In genomic region chr7:47901542-47901941, GRCh38 we compare ENCODE assay signal across 15 cellular contexts. TPM values are rescaled to one million over a fixed set of nuclear protein-coding genes. Genes with fewer than 3 reads are reported as not detected.
DNase-seq lines count a peak whose midpoint lies in the region; ATAC-seq lines count a peak whose summit lies in the region.
"Had no signal": no experiment of that assay in that cellular context is flagged by ENCODE, and none has a peak within 500 bp of the region (broad histone marks: within the 10 kb centered on the region; RNA-seq: fewer than 3 reads in every experiment).

No MANE protein-coding gene starts in this region.

- H3K27ac Mint-ChIP-seq in activated T-helper 17 cell treated with anti-CD3 and anti-CD28 coated beads, Interleukin-2, amount 50 U/mL, for 72 hours: no peak overlapping the region
- H3K27ac Mint-ChIP-seq: activated naive CD8-positive, alpha-beta T cell treated with anti-CD3 and anti-CD28 coated beads, Interleukin-2, amount 50 U/mL, for 24 hours had no signal

- no peaks in the 10 kb centered on the region for H3K36me3 Mint-ChIP-seq in activated T-helper 17 cell treated with anti-CD3 and anti-CD28 coated beads, Interleukin-2, amount 50 U/mL, for 72 hours (ENCODE audit: low read depth)

- peaks cover 6% of the 10 kb centered on the region for H3K27me3 Mint-ChIP-seq in activated T-helper 17 cell treated with anti-CD3 and anti-CD28 coated beads, Interleukin-2, amount 50 U/mL, for 72 hours
- H3K27me3 Mint-ChIP-seq: activated naive CD8-positive, alpha-beta T cell treated with anti-CD3 and anti-CD28 coated beads, Interleukin-2, amount 50 U/mL, for 24 hours had no signal

- no peaks in the 10 kb centered on the region for H3K9me3 Mint-ChIP-seq in activated T-helper 17 cell treated with anti-CD3 and anti-CD28 coated beads, Interleukin-2, amount 50 U/mL, for 72 hours
- H3K9me3 Mint-ChIP-seq: activated naive CD8-positive, alpha-beta T cell treated with anti-CD3 and anti-CD28 coated beads, Interleukin-2, amount 50 U/mL, for 24 hours had no signal

- no peak for ATAC-seq in activated T-helper 17 cell treated with anti-CD3 and anti-CD28 coated beads, Interleukin-2, amount 50 U/mL, for 72 hours (replicated peaks)
- ATAC-seq in GM19395 (IDR thresholded peaks at IDR 0.05; ENCODE audit: unreplicated experiment): no peak
- ATAC-seq: activated naive CD8-positive, alpha-beta T cell treated with anti-CD3 and anti-CD28 coated beads, Interleukin-2, amount 50 U/mL, for 24 hours; left cardiac atrium had no signal

- no peak overlapping the region for H3K4me3 Mint-ChIP-seq in activated T-helper 17 cell treated with anti-CD3 and anti-CD28 coated beads, Interleukin-2, amount 50 U/mL, for 72 hours
- H3K4me3 Mint-ChIP-seq: activated naive CD8-positive, alpha-beta T cell treated with anti-CD3 and anti-CD28 coated beads, Interleukin-2, amount 50 U/mL, for 24 hours had no signal

- peak; percentile 70 for DNase-seq in EH (ENCODE audit: low read depth)
- peak; percentile 91 for DNase-seq in M059J (ENCODE audit: low read depth)
- DNase-seq in ecto neural progenitor cell (ENCODE audit: low spot score): peak; percentile 78
- DNase-seq in myocyte (ENCODE audit: low read depth): peak; percentile 61
- DNase-seq in GM19238 (ENCODE audit: insufficient read length, low spot score): no peak
- DNase-seq in NCI-H1092 treated with DMSO at 0.1 percent for 48 hours (lab: John Stamatoyannopoulos, UW): no peak
- DNase-seq: activated CD4-positive, alpha-beta T cell treated with anti-CD3 and anti-CD28 coated beads, Interleukin-2, amount 50 U/mL, for 48 hours; activated naive CD8-positive, alpha-beta T cell treated with anti-CD3 and anti-CD28 coated beads, Interleukin-2, amount 50 U/mL, for 24 hours; activated T-cell treated with anti-CD3 and anti-CD28 coated beads, Interleukin-2, amount 50 U/mL, for 48 hours; GF-D8; left cardiac atrium; NCI-H1930; NCI-H524 had no signal

- H3K4me1 Mint-ChIP-seq in activated T-helper 17 cell treated with anti-CD3 and anti-CD28 coated beads, Interleukin-2, amount 50 U/mL, for 72 hours: no peaks in the 10 kb centered on the region
- H3K4me1 Mint-ChIP-seq: activated naive CD8-positive, alpha-beta T cell treated with anti-CD3 and anti-CD28 coated beads, Interleukin-2, amount 50 U/mL, for 24 hours had no signal

RNA-seq across cellular contexts. Expression of gene PKD1L1, which starts 46.7 kb away (rescaled TPM):
- 0.02 and 2.7 TPM in 2 replicates for total RNA-seq in M059J (2014; rRNA removed; shearing (Covaris generic))
- 0.03 and 0.10 TPM in 2 replicates for total RNA-seq in myocyte
- polyA plus RNA-seq in myocyte (2012): 0.47 TPM
- total RNA-seq in activated T-helper 17 cell treated with anti-CD3 and anti-CD28 coated beads, Interleukin-2, amount 50 U/mL, for 72 hours: under 1 TPM; 0.16 to 0.61 TPM

Comparison
In these comparisons a context has a peak if more than half of its experiments do, and no peak if none do; other contexts are left out.
1. DNase-seq: peak in EH (single experiment), M059J (single experiment), ecto neural progenitor cell (single experiment) and myocyte (single experiment); none in GM19238 (single experiment) and NCI-H1092 treated with DMSO at 0.1 percent for 48 hours (single experiment).